20 cellular contexts compared by ENCODE assay signal in genomic region chr7:12711124-12711523, GRCh38. TPM values are rescaled to one million over a fixed set of nuclear protein-coding genes. Genes with fewer than 3 reads are reported as not detected.
DNase-seq lines count a peak whose midpoint lies in the region; ATAC-seq and TF ChIP-seq lines count a peak whose summit lies in the region.
"Had no signal": no experiment of that assay in that cellular context is flagged by ENCODE, and none has a peak within 500 bp of the region (broad histone marks: within the 10 kb centered on the region; RNA-seq: fewer than 3 reads in every experiment).

No MANE protein-coding gene starts in this region.

- in situ Hi-C loops in mammary epithelial cell (cut with MboI; ENCODE audit: low sequenced_read_pairs in 2 of 2), result no loop called here

- peak overlapping the region in 1 of 2 experiments; percentile 4 for H3K18ac ChIP-seq in mesenchymal stem cell (ENCODE audit: low read depth in 1 of 2, low read length in 2 of 2)

- H3K9me3 ChIP-seq in mammary epithelial cell (replicated peaks; ENCODE audit: insufficient read depth, low read length), result no peaks in the 10 kb centered on the region
- no peaks in the 10 kb centered on the region for H3K9me3 ChIP-seq in breast epithelium
- H3K9me3 ChIP-seq in mesenchymal stem cell (ENCODE audit: control insufficient read depth, low read length), result no peaks in the 10 kb centered on the region
- H3K9me3 ChIP-seq in prostate gland, result no peaks in the 10 kb centered on the region
- H3K9me3 ChIP-seq in A673 (ENCODE audit: low read depth, low read length, poor library complexity, severe bottlenecking), result no peaks in the 10 kb centered on the region
- H3K9me3 ChIP-seq: BE2C, HAP-1 had no signal

- no peaks in the 10 kb centered on the region for H3K79me2 ChIP-seq in mammary epithelial cell (ENCODE audit: insufficient read depth, low read length)

- H3K4me1 Mint-ChIP-seq in MCF 10A (ENCODE audit: insufficient read depth, unreplicated experiment), result peaks cover 49% of the 10 kb centered on the region

- H3K36me3 ChIP-seq in mammary epithelial cell (ENCODE audit: insufficient read depth, low read length) (no peaks in the 10 kb centered on the region), breast epithelium (no peaks in the 10 kb centered on the region), mesenchymal stem cell (ENCODE audit: control insufficient read depth in 1 of 2, insufficient read depth in 2 of 2, low read depth in 1 of 2, low read length in 2 of 2) (no peaks in the 10 kb centered on the region), prostate gland (no peaks in the 10 kb centered on the region), A673 (ENCODE audit: insufficient read depth, low read length, poor library complexity, severe bottlenecking) (no peaks in the 10 kb centered on the region)
- H3K36me3 ChIP-seq: BE2C, HAP-1 had no signal

- no peak overlapping the region for H3K23ac ChIP-seq in mesenchymal stem cell (ENCODE audit: low read length in 2 of 2)

- TF ChIP-seq CTCF in MCF 10A (IDR thresholded peaks at IDR 0.05; ENCODE audit: unreplicated experiment) (no peak), mammary epithelial cell (conservative IDR thresholded peaks at IDR 0.05 in 1 of 2, IDR thresholded peaks at IDR 0.05 in 1 of 2; ENCODE audit: extremely low read depth in 1 of 2, insufficient read depth in 1 of 2, low read depth in 1 of 2, low read length in 2 of 2) (no peak), breast epithelium (IDR thresholded peaks at IDR 0.05) (no peak), prostate gland (IDR thresholded peaks at IDR 0.05) (no peak), A673 (conservative IDR thresholded peaks at IDR 0.05; ENCODE audit: low read depth, low read length) (no peak)

- POLR2A ChIA-PET in MCF 10A (lab: Yijun Ruan, JAX), result interaction anchor here (0.7 to 10.7 kb wide), 4 partner anchors 8 to 306 kb away, joined by 3 to 159 read pairs (median 11); partner anchors contain the start of gene ARL4A
- POLR2A ChIA-PET in A673 (lab: Charles Lee; ENCODE audit: low non-redundant PET), result no interaction called here

- BruUV-seq in MCF 10A (replicated peaks; lab: Mats Ljungman, UMichigan), result no TSS peak
- BruUV-seq in mammary epithelial cell (replicated peaks; lab: Mats Ljungman, UMichigan), result no TSS peak
- BruUV-seq in A673 (replicated peaks; lab: Mats Ljungman, UMichigan), result no TSS peak

- H2BK15ac ChIP-seq in mesenchymal stem cell (ENCODE audit: low read depth, poor library complexity, severe bottlenecking), result no peak overlapping the region

- no peaks in the 10 kb centered on the region for H3K27me3 ChIP-seq in mammary epithelial cell (ENCODE audit: insufficient read depth, low read length)
- H3K27me3 ChIP-seq in breast epithelium, result no peaks in the 10 kb centered on the region
- no peaks in the 10 kb centered on the region for H3K27me3 ChIP-seq in mesenchymal stem cell (ENCODE audit: control insufficient read depth in 1 of 2, insufficient read depth in 1 of 2, low read length in 2 of 2)
- H3K27me3 ChIP-seq in prostate gland (replicated peaks; ENCODE audit: insufficient read depth), result no peaks in the 10 kb centered on the region
- no peaks in the 10 kb centered on the region for H3K27me3 ChIP-seq in A673 (replicated peaks; ENCODE audit: insufficient read depth, low read depth, low read length, poor library complexity)
- H3K27me3 ChIP-seq: BE2C had no signal

- H3K4me2 ChIP-seq in mammary epithelial cell (ENCODE audit: insufficient read depth, low read depth, low read length) (no peak overlapping the region), mesenchymal stem cell (ENCODE audit: low read length, poor library complexity, severe bottlenecking) (no peak overlapping the region)

- WGBS in mammary epithelial cell (ENCODE audit: low coverage, missing lambda C conversion rate), result 100% methylated on average over 5 of the region's 11 CpGs
- WGBS in mesenchymal stem cell, result 95% methylated on average over 10 of the region's 11 CpGs
- WGBS in prostate gland, result 80% methylated on average over 11 of the region's 11 CpGs

- H3K27ac ChIP-seq in mammary epithelial cell (ENCODE audit: insufficient read depth, low read depth, low read length) (no peak overlapping the region), breast epithelium (peak overlapping the region; percentile 1 to 57), mesenchymal stem cell (ENCODE audit: low read length, poor library complexity, severe bottlenecking) (no peak overlapping the region), prostate gland (no peak overlapping the region), A673 (ENCODE audit: low read depth, low read length, poor library complexity, severe bottlenecking) (no peak overlapping the region)

- peak overlapping the region in 1 of 2 experiments; percentile 72 for H2BK12ac ChIP-seq in mesenchymal stem cell (ENCODE audit: low read length in 2 of 2)

- no peak overlapping the region for H2BK5ac ChIP-seq in mesenchymal stem cell (ENCODE audit: low read depth, low read length, poor library complexity, severe bottlenecking)

- no peaks in the 10 kb centered on the region for H3K36me3 Mint-ChIP-seq in MCF 10A (ENCODE audit: insufficient read depth, unreplicated experiment)
- H3K36me3 Mint-ChIP-seq: CD4-positive, CD25-positive, alpha-beta regulatory T cell; CD8-positive, alpha-beta memory T cell had no signal

- no peaks in the 10 kb centered on the region for H3K79me1 ChIP-seq in mesenchymal stem cell (replicated peaks; ENCODE audit: low read length, poor library complexity, severe bottlenecking)

- DNase-seq in MCF 10A (ENCODE audit: unreplicated experiment), result no peak
- no peak for DNase-seq in mammary epithelial cell
- DNase-seq in breast epithelium (ENCODE audit: low spot score in 2 of 2), result no peak
- no peak for DNase-seq in mesenchymal stem cell
- no peak for DNase-seq in prostate gland (ENCODE audit: low spot score)
- no peak for DNase-seq in A673 (ENCODE audit: low spot score)
- no peak for DNase-seq in activated CD8-positive, alpha-beta memory T cell treated with anti-CD3 and anti-CD28 coated beads, Interleukin-2, amount 50 U/mL, for 4 hours
- DNase-seq in stimulated activated naive CD8-positive, alpha-beta T cell treated with anti-CD3 and anti-CD28 coated beads, Interleukin-15, Interleukin-2, amounts not matched to agents 100 U/mL and 50 U/mL, for 24 hours, result no peak
- DNase-seq: 8988T; ACHN; BE2C; C1 segment of cervical spinal cord; CD4-positive, CD25-positive, alpha-beta regulatory T cell; CD8-positive, alpha-beta memory T cell; COR-L47; DMS 273 treated with DMSO at 0.1 percent for 48 hours; GDM1; GM23248; IMR-90 had no signal

- intact Hi-C loops in MCF 10A (cut with micrococcal nuclease), result loop anchor here (10.0 kb wide), 2 partner anchors 214 to 404 kb away; no protein-coding TSS in a partner anchor
- intact Hi-C loops in mammary epithelial cell (cut with micrococcal nuclease), result no loop called here
- intact Hi-C loops in breast epithelium (cut with DNase I; ENCODE audit: low total_unique reads), result no loop called here
- intact Hi-C loops in prostate gland (cut with DNase I), result no loop called here
- intact Hi-C loops in A673 (cut with micrococcal nuclease; ENCODE audit: unreplicated experiment), result no loop called here

- peak overlapping the region; percentile 72 for H4K8ac ChIP-seq in mesenchymal stem cell (ENCODE audit: low read length)

- H3K4me1 ChIP-seq in mammary epithelial cell (ENCODE audit: insufficient read depth, low read length) (peaks cover 58% of the 10 kb centered on the region), breast epithelium (peaks cover 0 to 2% of the 10 kb centered on the region in 2 donors), mesenchymal stem cell (ENCODE audit: control insufficient read depth, insufficient read depth, low read depth, low read length) (peaks cover under 1% of the 10 kb centered on the region), prostate gland (replicated peaks) (peaks cover 2% of the 10 kb centered on the region), A673 (ENCODE audit: insufficient read depth, low read length, poor library complexity, severe bottlenecking) (peaks cover 63% of the 10 kb centered on the region)
- H3K4me1 ChIP-seq: BE2C had no signal

- H3K4me3 ChIP-seq in mammary epithelial cell (replicated peaks in 1 of 3; ENCODE audit: insufficient read depth in 1 of 3, low read depth in 2 of 3, low read length in 3 of 3), result no peak overlapping the region
- H3K4me3 ChIP-seq in breast epithelium, result no peak overlapping the region
- H3K4me3 ChIP-seq in mesenchymal stem cell (ENCODE audit: insufficient read depth in 1 of 2, low read depth in 1 of 2, low read length in 2 of 2), result no peak overlapping the region
- H3K4me3 ChIP-seq in prostate gland, result no peak overlapping the region
- H3K4me3 ChIP-seq in A673 (ENCODE audit: low read depth, low read length, poor library complexity, severe bottlenecking), result no peak overlapping the region
- H3K4me3 ChIP-seq: GM23248, HAP-1 had no signal

- no peak overlapping the region for H3K4ac ChIP-seq in mesenchymal stem cell (ENCODE audit: low read depth in 1 of 2, low read length in 2 of 2)

- dilution Hi-C loops in mammary epithelial cell (cut with HindIII; ENCODE audit: low sequenced_read_pairs), result no loop called here

- H2BK120ac ChIP-seq in mesenchymal stem cell (ENCODE audit: low read depth, low read length), result peak overlapping the region; percentile 5

- no peak overlapping the region for H4K91ac ChIP-seq in mesenchymal stem cell (ENCODE audit: low read length)

- H2AK5ac ChIP-seq in mesenchymal stem cell (ENCODE audit: low read length, severe bottlenecking), result no peak overlapping the region

- no peaks in the 10 kb centered on the region for H3K9me3 Mint-ChIP-seq in MCF 10A (ENCODE audit: unreplicated experiment)
- H3K9me3 Mint-ChIP-seq: CD4-positive, CD25-positive, alpha-beta regulatory T cell; CD8-positive, alpha-beta memory T cell had no signal

- H3K27me3 Mint-ChIP-seq in MCF 10A (ENCODE audit: insufficient read depth, unreplicated experiment), result no peaks in the 10 kb centered on the region
- H3K27me3 Mint-ChIP-seq: CD4-positive, CD25-positive, alpha-beta regulatory T cell; CD8-positive, alpha-beta memory T cell had no signal

- H2AFZ ChIP-seq in mammary epithelial cell (ENCODE audit: low read depth, low read length) (no peak overlapping the region), mesenchymal stem cell (ENCODE audit: low read depth, low read length) (no peak overlapping the region)
- H2AFZ ChIP-seq: GM23248 had no signal

- TF ChIP-seq POLR2A in breast epithelium (IDR thresholded peaks at IDR 0.05), result no peak
- TF ChIP-seq POLR2A in prostate gland (IDR thresholded peaks at IDR 0.05), result no peak

- H4K20me1 ChIP-seq in mammary epithelial cell (ENCODE audit: insufficient read depth, low read length), result no peaks in the 10 kb centered on the region

- no peak overlapping the region for H3K4me3 Mint-ChIP-seq in MCF 10A (ENCODE audit: unreplicated experiment)
- H3K4me3 Mint-ChIP-seq: CD4-positive, CD25-positive, alpha-beta regulatory T cell; CD8-positive, alpha-beta memory T cell had no signal

- ATAC-seq in stimulated activated naive CD8-positive, alpha-beta T cell treated with anti-CD3 and anti-CD28 coated beads, Interleukin-15, Interleukin-2, amounts not matched to agents 100 U/mL and 50 U/mL, for 24 hours, result no peak

- no peak overlapping the region for H3K9ac ChIP-seq in mammary epithelial cell (ENCODE audit: insufficient read depth, low read length)
- H3K9ac ChIP-seq in mesenchymal stem cell (ENCODE audit: low read length), result no peak overlapping the region
- H3K9ac ChIP-seq: GM23248 had no signal

- H3K14ac ChIP-seq in mesenchymal stem cell (ENCODE audit: low read length in 2 of 2), result no peak overlapping the region

- CTCF ChIA-PET in MCF 10A (lab: Yijun Ruan, JAX) (interaction anchor here (0.6 to 1.7 kb wide), 6 partner anchors 13 to 306 kb away, joined by 3 to 9 read pairs (median 5); partner anchors contain the start of gene ARL4A), mammary epithelial cell (lab: Charles Lee; ENCODE audit: low non-redundant PET) (no interaction called here), A673 (lab: Charles Lee) (no interaction called here)

- H3K27ac Mint-ChIP-seq in MCF 10A (ENCODE audit: low read depth, unreplicated experiment), result peak overlapping the region; percentile 82
- H3K27ac Mint-ChIP-seq: CD4-positive, CD25-positive, alpha-beta regulatory T cell had no signal

RNA-seq across cellular contexts. Expression of gene ARL4A, which starts 23.7 kb away (rescaled TPM):
- total RNA-seq in MCF 10A (2022) (30.7 and 42.6 TPM in 2 replicates), mammary epithelial cell (10 to 100 TPM; 24.9 to 57.3 TPM), breast epithelium (100 to 1,000 TPM in 1 of 3 donors, 10 to 100 TPM in 2; 28.5 to 165 (median 51.1) TPM), prostate gland (10 to 100 TPM; 34.3 to 37.3 TPM), A673 (2021) (15.9 and 18.3 TPM in 2 replicates)
- 28.5 TPM for polyA plus RNA-seq in mammary epithelial cell
- 13.4 TPM for polyA minus RNA-seq in mammary epithelial cell
- 28.2 TPM for polyA plus RNA-seq in mesenchymal stem cell (2013, experiment 1 of 2)
- 27.7 TPM for polyA plus RNA-seq in mesenchymal stem cell (2013, experiment 2 of 2)

Comparison
In these comparisons a context has a peak if more than half of its experiments do, and no peak if none do; other contexts are left out.
1. H3K27ac ChIP-seq: peak in breast epithelium (2 of 2); none in mammary epithelial cell (single experiment), mesenchymal stem cell (single experiment), prostate gland (0 of 2) and A673 (single experiment).